Comparison of ENCODE assay signal across 14 cellular contexts in the genomic region with DNA sequence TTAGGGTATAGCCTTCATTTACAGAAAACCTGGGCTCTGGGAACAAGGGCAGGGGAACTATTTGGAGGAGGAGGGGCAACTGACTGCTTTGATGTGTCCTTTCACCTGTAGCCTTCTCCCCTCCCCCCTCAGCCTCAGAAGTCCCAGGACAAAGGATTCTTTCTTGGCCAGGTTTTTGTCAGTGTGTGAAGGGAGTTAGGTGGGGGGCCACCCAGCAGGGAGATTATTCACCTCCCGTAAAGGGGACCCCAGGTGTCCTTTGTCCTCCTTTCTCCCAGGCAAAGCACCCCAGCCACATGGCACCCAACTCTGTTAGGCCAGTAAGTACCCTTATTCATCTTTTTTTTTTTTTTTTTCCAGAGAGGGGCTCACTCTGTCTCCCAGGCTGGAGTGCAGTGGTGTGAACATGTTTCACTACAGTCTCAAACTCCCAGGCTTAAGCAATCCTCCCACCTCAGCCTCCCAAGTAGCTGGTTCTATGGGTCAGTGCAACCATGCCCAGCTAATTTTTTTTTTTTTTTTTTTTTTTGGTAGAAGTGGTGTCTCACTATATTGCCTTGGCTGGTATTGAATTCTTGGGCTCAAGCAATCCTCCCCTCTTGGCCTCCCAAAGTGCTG. TPM values are rescaled to one million over a fixed set of nuclear protein-coding genes. Genes with fewer than 3 reads are reported as not detected.
A peak's percentile ranks its signal among the peaks of the same experiment; 100 is the strongest.
DNase-seq lines count a peak whose midpoint lies in the region; ATAC-seq and TF ChIP-seq lines count a peak whose summit lies in the region.
"Had no signal": no experiment of that assay in that cellular context is flagged by ENCODE, and none has a peak within 500 bp of the region (broad histone marks: within the 10 kb centered on the region; RNA-seq: fewer than 3 reads in every experiment).

No MANE protein-coding gene starts in this region.

- WGBS in right cardiac atrium: 85% methylated on average over 1 of the region's 1 CpG

- DNase-seq in cardiac muscle cell (ENCODE audit: low read depth in 1 of 2, low spot score in 1 of 2) (no peak), right cardiac atrium (no peak), T-helper 2 cell (no peak), GM10266 (ENCODE audit: extremely low spot score) (no peak), DMS79 (lab: John Stamatoyannopoulos, UW) (no peak)
- no peak for DNase-seq in activated CD8-positive, alpha-beta memory T cell treated with anti-CD3 and anti-CD28 coated beads, Interleukin-2, amount 50 U/mL, for 48 hours
- DNase-seq: effector memory CD4-positive, alpha-beta T cell; NCI-H1417 treated with DMSO at 0.1 percent for 48 hours; stimulated activated CD4-positive, alpha-beta T cell treated with anti-CD3 and anti-CD28 coated beads, Interleukin-1b, Interleukin-23, amount 100 ng/mL, for 48 hours had no signal

- H3K36me3 ChIP-seq in cardiac muscle cell (no peaks in the 10 kb centered on the region), duodenal mucosa (ENCODE audit: control insufficient read depth in 1 of 2, insufficient read depth in 2 of 2, low read length in 2 of 2) (no peaks in the 10 kb centered on the region)
- H3K36me3 ChIP-seq: Peyer's patch, thyroid gland had no signal

- no peaks in the 10 kb centered on the region for H3K9me3 ChIP-seq in cardiac muscle cell (ENCODE audit: low read depth)
- no peaks in the 10 kb centered on the region for H3K9me3 ChIP-seq in right cardiac atrium (ENCODE audit: control insufficient read depth, low read length)
- no peaks in the 10 kb centered on the region for H3K9me3 ChIP-seq in duodenal mucosa (ENCODE audit: control insufficient read depth in 1 of 2, low read length in 2 of 2)
- H3K9me3 ChIP-seq in mononuclear cell (ENCODE audit: low read depth, low read length): no peaks in the 10 kb centered on the region
- H3K9me3 ChIP-seq: Peyer's patch, thyroid gland had no signal

- H3K4me1 ChIP-seq in cardiac muscle cell (ENCODE audit: low read depth) (peaks cover 12% of the 10 kb centered on the region), right cardiac atrium (ENCODE audit: control insufficient read depth, insufficient read depth, low read length) (no peaks in the 10 kb centered on the region), duodenal mucosa (ENCODE audit: control insufficient read depth in 1 of 2, insufficient read depth in 2 of 2, low read length in 2 of 2) (peaks cover 13 to 22% of the 10 kb centered on the region in 2 donors), mononuclear cell (ENCODE audit: insufficient read depth, low read length) (peaks cover 88% of the 10 kb centered on the region)

- H3K27me3 ChIP-seq in cardiac muscle cell (no peaks in the 10 kb centered on the region), right cardiac atrium (ENCODE audit: control insufficient read depth, insufficient read depth) (no peaks in the 10 kb centered on the region), duodenal mucosa (ENCODE audit: control insufficient read depth in 1 of 2, insufficient read depth in 2 of 2, low read length in 2 of 2) (peaks cover 24 to 31% of the 10 kb centered on the region in 2 donors), mononuclear cell (ENCODE audit: insufficient read depth, low read length) (peaks cover 9% of the 10 kb centered on the region)
- H3K27me3 ChIP-seq: Peyer's patch, thyroid gland had no signal

- intact Hi-C loops in right cardiac atrium (cut with DNase I): no loop called here

- no peak overlapping the region for H3K9ac ChIP-seq in duodenal mucosa (ENCODE audit: low read depth in 1 of 2, low read length in 2 of 2)

- H3K4me3 ChIP-seq in cardiac muscle cell (no peak overlapping the region), right cardiac atrium (ENCODE audit: low read length) (no peak overlapping the region), duodenal mucosa (ENCODE audit: low read depth in 1 of 2, low read length in 2 of 2) (peak overlapping the region; percentile 36 to 43), mononuclear cell (ENCODE audit: low read length) (peak overlapping the region; percentile 54)

- no peak for TF ChIP-seq CTCF in cardiac muscle cell (IDR thresholded peaks at IDR 0.05; ENCODE audit: low read depth, low read length)
- TF ChIP-seq CTCF in GM10266 (IDR thresholded peaks at IDR 0.05; ENCODE audit: control insufficient read depth, insufficient read depth, low read depth, missing control alignments): no peak

- H3K27ac ChIP-seq in cardiac muscle cell: peak overlapping the region; percentile 68
- H3K27ac ChIP-seq in right cardiac atrium (ENCODE audit: low read length): no peak overlapping the region
- no peak overlapping the region for H3K27ac ChIP-seq in duodenal mucosa (ENCODE audit: low read depth, low read length)
- H3K27ac ChIP-seq: Peyer's patch had no signal

- no peak for ATAC-seq in right cardiac atrium

RNA-seq across cellular contexts. Expression of gene NFE2, which starts 0.7 kb away (rescaled TPM):
- total RNA-seq in cardiac muscle cell (4.9 and 9.9 TPM in 2 replicates), right cardiac atrium (under 1 TPM; 0.28 to 0.97 (median 0.37) TPM), mononuclear cell (9.4 TPM)
- polyA plus RNA-seq in cardiac muscle cell (8.4 and 10.1 TPM in 2 replicates), right cardiac atrium (0.32 TPM)
- total RNA-seq: A172, Peyer's patch had no signal

RNA-seq across cellular contexts. Expression of gene HNRNPA1, which starts 21.0 kb away (rescaled TPM):
- total RNA-seq in cardiac muscle cell (782 and 963 TPM in 2 replicates), right cardiac atrium (100 to 1,000 TPM; 425 to 572 (median 530) TPM), mononuclear cell (766 TPM)
- polyA plus RNA-seq in cardiac muscle cell (794 and 804 TPM in 2 replicates), right cardiac atrium (405 TPM)

RNA-seq across cellular contexts. Expression of gene CBX5, which starts 21.6 kb away (rescaled TPM):
- total RNA-seq in cardiac muscle cell (72.7 and 98.3 TPM in 2 replicates), right cardiac atrium (10 to 100 TPM; 55.1 to 68.2 (median 57.1) TPM), mononuclear cell (16.0 TPM)
- polyA plus RNA-seq in cardiac muscle cell (49.5 and 63.9 TPM in 2 replicates), right cardiac atrium (23.0 TPM)

RNA-seq across cellular contexts. Expression of gene COPZ1, which starts 23.4 kb away (rescaled TPM):
- total RNA-seq in cardiac muscle cell: 131 and 152 TPM in 2 replicates
- polyA plus RNA-seq in cardiac muscle cell: 213 and 233 TPM in 2 replicates
- total RNA-seq in right cardiac atrium: 100 to 1,000 TPM; 103 to 120 (median 119) TPM
- 112 TPM for polyA plus RNA-seq in right cardiac atrium
- 34.1 TPM for total RNA-seq in mononuclear cell

Comparison
In these comparisons a context has a peak if more than half of its experiments do, and no peak if none do; other contexts are left out.
1. H3K4me3 ChIP-seq: peak in duodenal mucosa (2 of 2) and mononuclear cell (single experiment); none in cardiac muscle cell (single experiment) and right cardiac atrium (single experiment).